ENCODE assay signal across 1 cellular context in the genomic region with DNA sequence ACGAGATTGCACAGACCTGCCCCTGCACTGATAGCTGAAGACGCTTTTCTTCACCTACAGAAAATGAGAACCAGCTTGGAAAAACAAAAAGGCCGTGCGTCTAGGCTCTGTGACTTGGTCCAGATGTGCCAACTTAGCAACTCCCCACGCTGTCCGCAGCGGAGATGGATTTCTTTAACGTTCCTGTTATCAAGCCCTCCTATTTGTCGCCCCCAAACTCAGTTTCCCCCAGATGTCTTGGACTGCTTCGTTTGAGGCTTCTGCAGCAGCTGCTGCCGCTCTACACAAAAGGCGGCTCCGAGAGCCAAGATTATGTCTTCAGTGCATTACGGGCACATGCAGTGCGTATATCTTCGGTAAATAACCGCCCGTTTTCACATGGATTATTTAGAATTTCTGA.
TF ChIP-seq lines count a peak whose summit lies in the region.

No MANE protein-coding gene starts in this region.

TF ChIP-seq in GM23338, 12 proteins besides CTCF, POLR2A, EP300 and RAD21 (continued from another document):
- TF ChIP-seq, protein P1, sequence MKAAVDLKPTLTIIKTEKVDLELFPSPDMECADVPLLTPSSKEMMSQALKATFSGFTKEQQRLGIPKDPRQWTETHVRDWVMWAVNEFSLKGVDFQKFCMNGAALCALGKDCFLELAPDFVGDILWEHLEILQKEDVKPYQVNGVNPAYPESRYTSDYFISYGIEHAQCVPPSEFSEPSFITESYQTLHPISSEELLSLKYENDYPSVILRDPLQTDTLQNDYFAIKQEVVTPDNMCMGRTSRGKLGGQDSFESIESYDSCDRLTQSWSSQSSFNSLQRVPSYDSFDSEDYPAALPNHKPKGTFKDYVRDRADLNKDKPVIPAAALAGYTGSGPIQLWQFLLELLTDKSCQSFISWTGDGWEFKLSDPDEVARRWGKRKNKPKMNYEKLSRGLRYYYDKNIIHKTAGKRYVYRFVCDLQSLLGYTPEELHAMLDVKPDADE (IDR thresholded peaks at IDR 0.05) = no peak
- TF ChIP-seq, protein P2, sequence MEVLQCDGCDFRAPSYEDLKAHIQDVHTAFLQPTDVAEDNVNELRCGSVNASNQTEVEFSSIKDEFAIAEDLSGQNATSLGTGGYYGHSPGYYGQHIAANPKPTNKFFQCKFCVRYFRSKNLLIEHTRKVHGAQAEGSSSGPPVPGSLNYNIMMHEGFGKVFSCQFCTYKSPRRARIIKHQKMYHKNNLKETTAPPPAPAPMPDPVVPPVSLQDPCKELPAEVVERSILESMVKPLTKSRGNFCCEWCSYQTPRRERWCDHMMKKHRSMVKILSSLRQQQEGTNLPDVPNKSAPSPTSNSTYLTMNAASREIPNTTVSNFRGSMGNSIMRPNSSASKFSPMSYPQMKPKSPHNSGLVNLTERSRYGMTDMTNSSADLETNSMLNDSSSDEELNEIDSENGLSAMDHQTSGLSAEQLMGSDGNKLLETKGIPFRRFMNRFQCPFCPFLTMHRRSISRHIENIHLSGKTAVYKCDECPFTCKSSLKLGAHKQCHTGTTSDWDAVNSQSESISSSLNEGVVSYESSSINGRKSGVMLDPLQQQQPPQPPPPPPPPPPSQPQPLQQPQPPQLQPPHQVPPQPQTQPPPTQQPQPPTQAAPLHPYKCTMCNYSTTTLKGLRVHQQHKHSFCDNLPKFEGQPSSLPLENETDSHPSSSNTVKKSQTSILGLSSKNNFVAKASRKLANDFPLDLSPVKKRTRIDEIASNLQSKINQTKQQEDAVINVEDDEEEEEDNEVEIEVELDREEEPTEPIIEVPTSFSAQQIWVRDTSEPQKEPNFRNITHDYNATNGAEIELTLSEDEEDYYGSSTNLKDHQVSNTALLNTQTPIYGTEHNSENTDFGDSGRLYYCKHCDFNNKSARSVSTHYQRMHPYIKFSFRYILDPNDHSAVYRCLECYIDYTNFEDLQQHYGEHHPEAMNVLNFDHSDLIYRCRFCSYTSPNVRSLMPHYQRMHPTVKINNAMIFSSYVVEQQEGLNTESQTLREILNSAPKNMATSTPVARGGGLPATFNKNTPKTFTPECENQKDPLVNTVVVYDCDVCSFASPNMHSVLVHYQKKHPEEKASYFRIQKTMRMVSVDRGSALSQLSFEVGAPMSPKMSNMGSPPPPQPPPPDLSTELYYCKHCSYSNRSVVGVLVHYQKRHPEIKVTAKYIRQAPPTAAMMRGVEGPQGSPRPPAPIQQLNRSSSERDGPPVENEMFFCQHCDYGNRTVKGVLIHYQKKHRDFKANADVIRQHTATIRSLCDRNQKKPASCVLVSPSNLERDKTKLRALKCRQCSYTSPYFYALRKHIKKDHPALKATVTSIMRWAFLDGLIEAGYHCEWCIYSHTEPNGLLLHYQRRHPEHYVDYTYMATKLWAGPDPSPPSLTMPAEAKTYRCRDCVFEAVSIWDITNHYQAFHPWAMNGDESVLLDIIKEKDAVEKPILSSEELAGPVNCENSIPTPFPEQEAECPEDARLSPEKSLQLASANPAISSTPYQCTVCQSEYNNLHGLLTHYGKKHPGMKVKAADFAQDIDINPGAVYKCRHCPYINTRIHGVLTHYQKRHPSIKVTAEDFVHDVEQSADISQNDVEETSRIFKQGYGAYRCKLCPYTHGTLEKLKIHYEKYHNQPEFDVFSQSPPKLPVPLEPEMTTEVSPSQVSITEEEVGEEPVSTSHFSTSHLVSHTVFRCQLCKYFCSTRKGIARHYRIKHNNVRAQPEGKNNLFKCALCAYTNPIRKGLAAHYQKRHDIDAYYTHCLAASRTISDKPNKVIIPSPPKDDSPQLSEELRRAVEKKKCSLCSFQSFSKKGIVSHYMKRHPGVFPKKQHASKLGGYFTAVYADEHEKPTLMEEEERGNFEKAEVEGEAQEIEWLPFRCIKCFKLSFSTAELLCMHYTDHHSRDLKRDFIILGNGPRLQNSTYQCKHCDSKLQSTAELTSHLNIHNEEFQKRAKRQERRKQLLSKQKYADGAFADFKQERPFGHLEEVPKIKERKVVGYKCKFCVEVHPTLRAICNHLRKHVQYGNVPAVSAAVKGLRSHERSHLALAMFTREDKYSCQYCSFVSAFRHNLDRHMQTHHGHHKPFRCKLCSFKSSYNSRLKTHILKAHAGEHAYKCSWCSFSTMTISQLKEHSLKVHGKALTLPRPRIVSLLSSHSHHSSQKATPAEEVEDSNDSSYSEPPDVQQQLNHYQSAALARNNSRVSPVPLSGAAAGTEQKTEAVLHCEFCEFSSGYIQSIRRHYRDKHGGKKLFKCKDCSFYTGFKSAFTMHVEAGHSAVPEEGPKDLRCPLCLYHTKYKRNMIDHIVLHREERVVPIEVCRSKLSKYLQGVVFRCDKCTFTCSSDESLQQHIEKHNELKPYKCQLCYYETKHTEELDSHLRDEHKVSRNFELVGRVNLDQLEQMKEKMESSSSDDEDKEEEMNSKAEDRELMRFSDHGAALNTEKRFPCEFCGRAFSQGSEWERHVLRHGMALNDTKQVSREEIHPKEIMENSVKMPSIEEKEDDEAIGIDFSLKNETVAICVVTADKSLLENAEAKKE (CRISPR knock-in tag; IDR thresholded peaks at IDR 0.05) = no peak
- TF ChIP-seq EZH2phosphoT487 (IDR thresholded peaks at IDR 0.05; ENCODE audit: unreplicated experiment) (no peak), NANOG (IDR thresholded peaks at IDR 0.05; ENCODE audit: borderline replicate concordance) (no peak), CREB1 (CRISPR knock-in tag; IDR thresholded peaks at IDR 0.05; ENCODE audit: low read depth) (no peak)
- TF ChIP-seq, protein P3, sequence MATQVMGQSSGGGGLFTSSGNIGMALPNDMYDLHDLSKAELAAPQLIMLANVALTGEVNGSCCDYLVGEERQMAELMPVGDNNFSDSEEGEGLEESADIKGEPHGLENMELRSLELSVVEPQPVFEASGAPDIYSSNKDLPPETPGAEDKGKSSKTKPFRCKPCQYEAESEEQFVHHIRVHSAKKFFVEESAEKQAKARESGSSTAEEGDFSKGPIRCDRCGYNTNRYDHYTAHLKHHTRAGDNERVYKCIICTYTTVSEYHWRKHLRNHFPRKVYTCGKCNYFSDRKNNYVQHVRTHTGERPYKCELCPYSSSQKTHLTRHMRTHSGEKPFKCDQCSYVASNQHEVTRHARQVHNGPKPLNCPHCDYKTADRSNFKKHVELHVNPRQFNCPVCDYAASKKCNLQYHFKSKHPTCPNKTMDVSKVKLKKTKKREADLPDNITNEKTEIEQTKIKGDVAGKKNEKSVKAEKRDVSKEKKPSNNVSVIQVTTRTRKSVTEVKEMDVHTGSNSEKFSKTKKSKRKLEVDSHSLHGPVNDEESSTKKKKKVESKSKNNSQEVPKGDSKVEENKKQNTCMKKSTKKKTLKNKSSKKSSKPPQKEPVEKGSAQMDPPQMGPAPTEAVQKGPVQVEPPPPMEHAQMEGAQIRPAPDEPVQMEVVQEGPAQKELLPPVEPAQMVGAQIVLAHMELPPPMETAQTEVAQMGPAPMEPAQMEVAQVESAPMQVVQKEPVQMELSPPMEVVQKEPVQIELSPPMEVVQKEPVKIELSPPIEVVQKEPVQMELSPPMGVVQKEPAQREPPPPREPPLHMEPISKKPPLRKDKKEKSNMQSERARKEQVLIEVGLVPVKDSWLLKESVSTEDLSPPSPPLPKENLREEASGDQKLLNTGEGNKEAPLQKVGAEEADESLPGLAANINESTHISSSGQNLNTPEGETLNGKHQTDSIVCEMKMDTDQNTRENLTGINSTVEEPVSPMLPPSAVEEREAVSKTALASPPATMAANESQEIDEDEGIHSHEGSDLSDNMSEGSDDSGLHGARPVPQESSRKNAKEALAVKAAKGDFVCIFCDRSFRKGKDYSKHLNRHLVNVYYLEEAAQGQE (IDR thresholded peaks at IDR 0.05; ENCODE audit: unreplicated experiment) = no peak
